Comparison of ENCODE assay signal across 8 cellular contexts in genomic region chr6:139764498-139764986, GRCh38.
DNase-seq lines count a peak whose midpoint lies in the region; ATAC-seq and TF ChIP-seq lines count a peak whose summit lies in the region.

No MANE protein-coding gene starts in this region.

- H3K27ac Mint-ChIP-seq in activated naive CD8-positive, alpha-beta T cell = peak overlapping the region; percentile 41

- in situ Hi-C loops in GM23248 (cut with MboI) = loop anchor here (25.0 kb wide), 1 partner anchor 377 kb away; no protein-coding TSS in a partner anchor

- no peak for TF ChIP-seq RAD21 in Ishikawa (IDR thresholded peaks at IDR 0.05; ENCODE audit: low read depth)

- no peaks in the 10 kb centered on the region for H3K9me3 Mint-ChIP-seq in activated naive CD8-positive, alpha-beta T cell (ENCODE audit: low read depth)

- H3K9me2 ChIP-seq in GM23248 (ENCODE audit: insufficient read depth) = no peaks in the 10 kb centered on the region; the same call in 1 of the 2 replicates

- no peak for TF ChIP-seq CTCF in GM12864 (IDR thresholded peaks at IDR 0.05; ENCODE audit: low read depth, low read length, missing control alignments)
- TF ChIP-seq CTCF in sigmoid colon (IDR thresholded peaks at IDR 0.05) = no peak

- H3K4me3 ChIP-seq in GM12864 (ENCODE audit: low read depth, low read length) = no peak overlapping the region
- H3K4me3 ChIP-seq in GM23248 = 0 out of 2 replicates have a peak overlapping the region, but pooled peaks have one; percentile 10
- no peak overlapping the region for H3K4me3 ChIP-seq in sigmoid colon

- ATAC-seq in left cardiac atrium = peak; percentile 89 to 99

- no peak for TF ChIP-seq POLR2A in sigmoid colon (IDR thresholded peaks at IDR 0.05)

- DNase-seq in GM12864 (ENCODE audit: low read depth) = peak; percentile 35
- peak; percentile 98 for DNase-seq in GM23248
- no peak for DNase-seq in left cardiac atrium
- no peak for DNase-seq in sigmoid colon
- no peak for DNase-seq in NCI-H82 (lab: John Stamatoyannopoulos, UW)
- DNase-seq in NCI-H774 (lab: John Stamatoyannopoulos, UW) = no peak

- H3K27me3 ChIP-seq in GM23248 (replicated peaks; ENCODE audit: insufficient read depth) = no peaks in the 10 kb centered on the region
- no peaks in the 10 kb centered on the region for H3K27me3 ChIP-seq in sigmoid colon

- peaks cover 16% of the 10 kb centered on the region for H3K4me1 Mint-ChIP-seq in activated naive CD8-positive, alpha-beta T cell (ENCODE audit: low read depth)

- H3K4me1 ChIP-seq in GM23248 (ENCODE audit: insufficient read depth) = peaks cover 43% of the 10 kb centered on the region
- peaks cover 0 to 35% (median 23%) of the 10 kb centered on the region in 4 donors for H3K4me1 ChIP-seq in sigmoid colon

- intact Hi-C loops in left cardiac atrium (cut with DNase I) = loop anchor here (10.0 kb wide), 3 partner anchors 200 to 390 kb away; partner anchors contain the start of gene CITED2 (in 1 of the 2)
- intact Hi-C loops in sigmoid colon (cut with DNase I) = loop anchor here (2.0 to 10.0 kb wide), 3 partner anchors 172 to 387 kb away; no protein-coding TSS in a partner anchor

- H3K79me2 ChIP-seq in GM23248 (ENCODE audit: insufficient read depth) = no peaks in the 10 kb centered on the region

- H3K36me3 Mint-ChIP-seq in activated naive CD8-positive, alpha-beta T cell = no peaks in the 10 kb centered on the region

- H3K27me3 Mint-ChIP-seq in activated naive CD8-positive, alpha-beta T cell = no peaks in the 10 kb centered on the region

- TF ChIP-seq EP300 in Ishikawa (IDR thresholded peaks at IDR 0.05; ENCODE audit: borderline replicate concordance) (no peak), sigmoid colon (IDR thresholded peaks at IDR 0.05) (peak in 2 of 4 donors; percentile 2 to 48)

- H3K9me3 ChIP-seq in GM23248 (ENCODE audit: low read depth) (no peaks in the 10 kb centered on the region), sigmoid colon (no peaks in the 10 kb centered on the region)

- H3K4me3 Mint-ChIP-seq in activated naive CD8-positive, alpha-beta T cell = no peak overlapping the region

- H3K27ac ChIP-seq in GM23248 = peak overlapping the region; percentile 77
- H3K27ac ChIP-seq in sigmoid colon = peak overlapping the region; percentile 71 to 89 (median 84)

- 0% methylated on average over 2 of the region's 2 CpGs for WGBS in GM23248 (ENCODE audit: low coverage in 1 of 2, low lambda C conversion rate in 2 of 2, missing lambda C conversion rate in 2 of 2), 2 experiments
- 65 to 79% methylated on average over 2 of the region's 2 CpGs for WGBS in sigmoid colon, 2 donors

- H3K9ac ChIP-seq in GM23248 = peak overlapping the region; percentile 11; the same call in 1 of the 2 replicates

- H3F3A ChIP-seq in GM23248 (ENCODE audit: insufficient read depth) = peaks cover 40% of the 10 kb centered on the region

- H4K20me1 ChIP-seq in GM23248 (ENCODE audit: insufficient read depth) = no peaks in the 10 kb centered on the region

- no peak overlapping the region for H2AFZ ChIP-seq in GM23248

- peak overlapping the region; percentile 59 for H3K4me2 ChIP-seq in GM23248 (ENCODE audit: unreplicated experiment)

- no peaks in the 10 kb centered on the region for H3K36me3 ChIP-seq in GM23248 (ENCODE audit: low read depth)
- H3K36me3 ChIP-seq in sigmoid colon = no peaks in the 10 kb centered on the region

TF ChIP-seq in Ishikawa, 13 proteins besides CTCF, POLR2A, EP300 and RAD21:
- no peak for TF ChIP-seq TCF12 (IDR thresholded peaks at IDR 0.05; ENCODE audit: low read depth)
- peak; percentile 72 for TF ChIP-seq TEAD4 (IDR thresholded peaks at IDR 0.05)

Comparison
In these comparisons a context has a peak if more than half of its experiments do, and no peak if none do; other contexts are left out.
1. DNase-seq: peak in GM12864 (single experiment) and GM23248 (single experiment); none in left cardiac atrium (single experiment), sigmoid colon (single experiment), NCI-H82 (single experiment) and NCI-H774 (single experiment).